In the genomic region with DNA sequence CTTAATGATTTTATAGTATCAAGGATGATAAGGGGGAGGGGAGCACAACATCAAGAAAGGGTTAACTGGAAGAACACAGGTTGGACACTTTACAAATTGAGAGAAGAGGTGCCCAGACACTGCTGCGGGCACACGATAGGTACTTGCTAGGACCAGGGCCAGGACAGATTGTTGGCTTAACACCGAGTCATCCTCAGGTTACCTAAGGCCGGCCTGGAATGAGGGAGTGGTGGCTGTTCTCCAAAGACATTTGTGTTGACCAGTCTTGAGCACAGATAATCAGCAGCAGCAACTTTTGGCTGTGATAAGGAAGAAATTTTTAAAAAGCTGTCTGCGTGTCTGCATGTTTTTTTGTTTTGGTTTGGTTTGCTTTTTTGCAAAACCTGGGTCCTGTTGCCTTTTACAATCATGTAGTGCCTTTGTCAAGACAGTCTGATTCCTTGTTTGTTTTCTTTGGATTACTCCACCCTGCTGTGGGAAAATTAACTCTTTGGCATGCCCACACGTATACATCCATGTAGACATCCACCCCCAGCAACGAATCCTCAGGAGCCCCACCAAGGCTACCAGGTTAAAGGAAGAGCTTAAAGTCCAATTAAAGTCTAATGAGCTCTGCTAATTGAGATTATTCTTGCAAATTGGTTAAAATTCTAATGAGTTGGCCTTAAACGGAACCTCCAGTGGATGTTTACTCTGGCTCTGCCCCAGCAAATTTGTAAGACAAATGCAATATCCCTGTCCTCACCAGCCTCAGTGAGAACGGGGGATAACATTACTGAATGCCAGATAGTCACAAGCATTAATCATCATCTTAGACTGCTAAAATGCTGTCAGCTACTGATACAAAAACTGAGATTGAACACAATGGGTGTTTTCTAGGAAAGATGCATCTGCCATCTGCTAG, we compare ENCODE assay signal across 11 cellular contexts.
DNase-seq lines count a peak whose midpoint lies in the region; ATAC-seq and TF ChIP-seq lines count a peak whose summit lies in the region.
"Had no signal": no experiment of that assay in that cellular context is flagged by ENCODE, and none has a peak within 500 bp of the region (broad histone marks: within the 10 kb centered on the region; RNA-seq: fewer than 3 reads in every experiment).

No MANE protein-coding gene starts in this region.

- H3K9me3 Mint-ChIP-seq in type B pancreatic cell: peaks cover 5% of the 10 kb centered on the region
- H3K9me3 Mint-ChIP-seq in WTC11: peaks cover 10% of the 10 kb centered on the region
- H3K9me3 Mint-ChIP-seq: dendritic cell treated with granulocyte-macrophage colony-stimulating factor and Interleukin-4, amounts not matched to agents 40 ng/mL and 50 ng/mL, for 4 days had no signal

- H3K27me3 Mint-ChIP-seq in type B pancreatic cell (peaks cover 7% of the 10 kb centered on the region), WTC11 (ENCODE audit: low read depth) (no peaks in the 10 kb centered on the region)

- POLR2A ChIA-PET in WTC11 (lab: Charles Lee): no interaction called here

- H3K27me3 ChIP-seq in SJSA1 (replicated peaks): no peaks in the 10 kb centered on the region

- ATAC-seq in HG03565 (IDR thresholded peaks at IDR 0.05; ENCODE audit: unreplicated experiment) (no peak), WTC11 (no peak; the same call in 1 of the 2 replicates)

- H3K4me3 ChIP-seq in SJSA1: no peak overlapping the region

- H3K36me3 Mint-ChIP-seq in type B pancreatic cell (no peaks in the 10 kb centered on the region), WTC11 (peaks cover 2% of the 10 kb centered on the region; the same call in 1 of the 2 replicates)

- peaks cover 63% of the 10 kb centered on the region for H3K4me1 ChIP-seq in SJSA1 (replicated peaks)

- no peaks in the 10 kb centered on the region for H3K36me3 ChIP-seq in SJSA1

- H3K4me3 Mint-ChIP-seq in type B pancreatic cell: no peak overlapping the region
- no peak overlapping the region for H3K4me3 Mint-ChIP-seq in WTC11
- H3K4me3 Mint-ChIP-seq: dendritic cell treated with granulocyte-macrophage colony-stimulating factor and Interleukin-4, amounts not matched to agents 40 ng/mL and 50 ng/mL, for 4 days had no signal

- H3K9me3 ChIP-seq in SJSA1 (replicated peaks): no peaks in the 10 kb centered on the region

- H3K4me1 Mint-ChIP-seq in type B pancreatic cell (ENCODE audit: unreplicated experiment) (peaks cover 21% of the 10 kb centered on the region), WTC11 (peaks cover 16% of the 10 kb centered on the region)

- H3K27ac ChIP-seq in SJSA1: peak overlapping the region; percentile 80

- DNase-seq in NCI-H526 (lab: John Stamatoyannopoulos, UW) (peak; percentile 5 to 15), NCI-H526 treated with DMSO at 0.1 percent for 48 hours (lab: John Stamatoyannopoulos, UW) (no peak), SJSA1 (ENCODE audit: low read depth in 1 of 2, low spot score in 2 of 2) (peak; percentile 51 to 85), glomerular visceral epithelial cell (ENCODE audit: extremely low spot score) (peak; percentile 45), type B pancreatic cell (ENCODE audit: extremely low spot score, unreplicated experiment) (no peak), WTC11 (ENCODE audit: low spot score) (no peak)
- no peak for DNase-seq in activated CD4-positive, alpha-beta T cell treated with anti-CD3 and anti-CD28 coated beads, Interleukin-2, amount 50 U/mL, for 1 hour
- DNase-seq: activated CD4-positive, alpha-beta T cell treated with anti-CD3 and anti-CD28 coated beads, Interleukin-2, amount 50 U/mL, for 4 hours; NCI-H524 had no signal

- H3K27ac Mint-ChIP-seq in type B pancreatic cell (peak overlapping the region; percentile 14), WTC11 (no peak overlapping the region)
- H3K27ac Mint-ChIP-seq: dendritic cell treated with granulocyte-macrophage colony-stimulating factor and Interleukin-4, amounts not matched to agents 40 ng/mL and 50 ng/mL, for 4 days had no signal

- no peak for TF ChIP-seq CTCF in type B pancreatic cell (conservative IDR thresholded peaks at IDR 0.05)
- no peak for TF ChIP-seq CTCF in WTC11 (IDR thresholded peaks at IDR 0.05)

- CTCF ChIA-PET in WTC11 (lab: Charles Lee): interaction anchor here (1.1 to 1.4 kb wide), 2 partner anchors 9 to 289 kb away, joined by 3 read pairs; no protein-coding TSS in a partner anchor

TF ChIP-seq in WTC11, 78 proteins besides CTCF, POLR2A, EP300 and RAD21 (continues in another document):
- TF ChIP-seq, protein P1, sequence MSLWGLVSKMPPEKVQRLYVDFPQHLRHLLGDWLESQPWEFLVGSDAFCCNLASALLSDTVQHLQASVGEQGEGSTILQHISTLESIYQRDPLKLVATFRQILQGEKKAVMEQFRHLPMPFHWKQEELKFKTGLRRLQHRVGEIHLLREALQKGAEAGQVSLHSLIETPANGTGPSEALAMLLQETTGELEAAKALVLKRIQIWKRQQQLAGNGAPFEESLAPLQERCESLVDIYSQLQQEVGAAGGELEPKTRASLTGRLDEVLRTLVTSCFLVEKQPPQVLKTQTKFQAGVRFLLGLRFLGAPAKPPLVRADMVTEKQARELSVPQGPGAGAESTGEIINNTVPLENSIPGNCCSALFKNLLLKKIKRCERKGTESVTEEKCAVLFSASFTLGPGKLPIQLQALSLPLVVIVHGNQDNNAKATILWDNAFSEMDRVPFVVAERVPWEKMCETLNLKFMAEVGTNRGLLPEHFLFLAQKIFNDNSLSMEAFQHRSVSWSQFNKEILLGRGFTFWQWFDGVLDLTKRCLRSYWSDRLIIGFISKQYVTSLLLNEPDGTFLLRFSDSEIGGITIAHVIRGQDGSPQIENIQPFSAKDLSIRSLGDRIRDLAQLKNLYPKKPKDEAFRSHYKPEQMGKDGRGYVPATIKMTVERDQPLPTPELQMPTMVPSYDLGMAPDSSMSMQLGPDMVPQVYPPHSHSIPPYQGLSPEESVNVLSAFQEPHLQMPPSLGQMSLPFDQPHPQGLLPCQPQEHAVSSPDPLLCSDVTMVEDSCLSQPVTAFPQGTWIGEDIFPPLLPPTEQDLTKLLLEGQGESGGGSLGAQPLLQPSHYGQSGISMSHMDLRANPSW (CRISPR knock-in tag; conservative IDR thresholded peaks at IDR 0.05; ENCODE audit: low read depth): no peak
- TF ChIP-seq ZNF416 (CRISPR knock-in tag; IDR thresholded peaks at IDR 0.05): no peak
- TF ChIP-seq ZNF138 (CRISPR knock-in tag; conservative IDR thresholded peaks at IDR 0.05): no peak
- TF ChIP-seq, protein P2, sequence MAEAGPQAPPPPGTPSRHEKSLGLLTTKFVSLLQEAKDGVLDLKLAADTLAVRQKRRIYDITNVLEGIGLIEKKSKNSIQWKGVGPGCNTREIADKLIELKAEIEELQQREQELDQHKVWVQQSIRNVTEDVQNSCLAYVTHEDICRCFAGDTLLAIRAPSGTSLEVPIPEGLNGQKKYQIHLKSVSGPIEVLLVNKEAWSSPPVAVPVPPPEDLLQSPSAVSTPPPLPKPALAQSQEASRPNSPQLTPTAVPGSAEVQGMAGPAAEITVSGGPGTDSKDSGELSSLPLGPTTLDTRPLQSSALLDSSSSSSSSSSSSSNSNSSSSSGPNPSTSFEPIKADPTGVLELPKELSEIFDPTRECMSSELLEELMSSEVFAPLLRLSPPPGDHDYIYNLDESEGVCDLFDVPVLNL (CRISPR knock-in tag; IDR thresholded peaks at IDR 0.05; ENCODE audit: borderline replicate concordance, low read depth): no peak
- TF ChIP-seq TEAD1 (CRISPR knock-in tag; IDR thresholded peaks at IDR 0.05): no peak
- no peak for TF ChIP-seq CREM (CRISPR knock-in tag; IDR thresholded peaks at IDR 0.05)
- TF ChIP-seq, protein P3, sequence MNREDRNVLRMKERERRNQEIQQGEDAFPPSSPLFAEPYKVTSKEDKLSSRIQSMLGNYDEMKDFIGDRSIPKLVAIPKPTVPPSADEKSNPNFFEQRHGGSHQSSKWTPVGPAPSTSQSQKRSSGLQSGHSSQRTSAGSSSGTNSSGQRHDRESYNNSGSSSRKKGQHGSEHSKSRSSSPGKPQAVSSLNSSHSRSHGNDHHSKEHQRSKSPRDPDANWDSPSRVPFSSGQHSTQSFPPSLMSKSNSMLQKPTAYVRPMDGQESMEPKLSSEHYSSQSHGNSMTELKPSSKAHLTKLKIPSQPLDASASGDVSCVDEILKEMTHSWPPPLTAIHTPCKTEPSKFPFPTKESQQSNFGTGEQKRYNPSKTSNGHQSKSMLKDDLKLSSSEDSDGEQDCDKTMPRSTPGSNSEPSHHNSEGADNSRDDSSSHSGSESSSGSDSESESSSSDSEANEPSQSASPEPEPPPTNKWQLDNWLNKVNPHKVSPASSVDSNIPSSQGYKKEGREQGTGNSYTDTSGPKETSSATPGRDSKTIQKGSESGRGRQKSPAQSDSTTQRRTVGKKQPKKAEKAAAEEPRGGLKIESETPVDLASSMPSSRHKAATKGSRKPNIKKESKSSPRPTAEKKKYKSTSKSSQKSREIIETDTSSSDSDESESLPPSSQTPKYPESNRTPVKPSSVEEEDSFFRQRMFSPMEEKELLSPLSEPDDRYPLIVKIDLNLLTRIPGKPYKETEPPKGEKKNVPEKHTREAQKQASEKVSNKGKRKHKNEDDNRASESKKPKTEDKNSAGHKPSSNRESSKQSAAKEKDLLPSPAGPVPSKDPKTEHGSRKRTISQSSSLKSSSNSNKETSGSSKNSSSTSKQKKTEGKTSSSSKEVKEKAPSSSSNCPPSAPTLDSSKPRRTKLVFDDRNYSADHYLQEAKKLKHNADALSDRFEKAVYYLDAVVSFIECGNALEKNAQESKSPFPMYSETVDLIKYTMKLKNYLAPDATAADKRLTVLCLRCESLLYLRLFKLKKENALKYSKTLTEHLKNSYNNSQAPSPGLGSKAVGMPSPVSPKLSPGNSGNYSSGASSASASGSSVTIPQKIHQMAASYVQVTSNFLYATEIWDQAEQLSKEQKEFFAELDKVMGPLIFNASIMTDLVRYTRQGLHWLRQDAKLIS (CRISPR knock-in tag; IDR thresholded peaks at IDR 0.05; ENCODE audit: borderline replicate concordance): no peak
- TF ChIP-seq ELF4 (CRISPR knock-in tag; IDR thresholded peaks at IDR 0.05; ENCODE audit: low read depth): no peak

Comparison
In these comparisons a context has a peak if more than half of its experiments do, and no peak if none do; other contexts are left out.
1. DNase-seq: peak in NCI-H526 (2 of 2), SJSA1 (2 of 2) and glomerular visceral epithelial cell (single experiment); none in NCI-H526 treated with DMSO at 0.1 percent for 48 hours (single experiment), type B pancreatic cell (single experiment), WTC11 (single experiment) and activated CD4-positive, alpha-beta T cell treated with anti-CD3 and anti-CD28 coated beads, Interleukin-2, amount 50 U/mL, for 1 hour (single experiment).